ENCODE assay signal across 1 cellular context in the genomic region with DNA sequence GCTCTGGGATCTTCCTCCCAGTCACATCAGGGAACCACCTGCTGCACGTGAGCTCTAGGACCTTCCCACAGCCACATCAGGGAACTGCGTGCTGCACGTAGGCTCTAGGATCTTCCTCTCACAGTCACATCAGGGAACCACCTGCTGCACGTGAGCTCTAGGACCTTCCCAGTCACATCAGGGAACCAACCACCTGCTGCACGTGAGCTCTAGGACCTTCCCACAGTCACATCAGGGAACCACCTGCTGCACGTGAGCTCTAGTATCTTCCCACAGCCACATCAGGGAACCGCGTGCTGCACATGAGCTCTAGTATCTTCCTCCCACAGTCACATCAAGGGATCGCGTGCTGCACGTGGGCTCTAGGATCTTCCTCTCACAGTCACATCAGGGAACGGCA.
TF ChIP-seq lines count a peak whose summit lies in the region.

No MANE protein-coding gene starts in this region.

TF ChIP-seq in K562, 482 proteins besides CTCF, POLR2A, EP300 and RAD21:
- TF ChIP-seq BHLHE40 (IDR thresholded peaks at IDR 0.05; ENCODE audit: low read length) (peak; percentile 19; the same call in 1 of the 2 replicates), ZNF174 (CRISPR knock-in tag; IDR thresholded peaks at IDR 0.05) (no peak)
